8 cellular contexts compared by ENCODE assay signal in genomic region chr18:76349067-76349715, GRCh38.
DNase-seq lines count a peak whose midpoint lies in the region; ATAC-seq and TF ChIP-seq lines count a peak whose summit lies in the region.

No MANE protein-coding gene starts in this region.

- ATAC-seq in HG03175 (IDR thresholded peaks at IDR 0.05; ENCODE audit: unreplicated experiment) (peak; percentile 80), right lobe of liver (peak; percentile 68 to 84 (median 74))

- TF ChIP-seq CTCF in choroid plexus epithelial cell (conservative IDR thresholded peaks at IDR 0.05; ENCODE audit: low read depth, low read length), result peak; percentile 91
- TF ChIP-seq CTCF in right lobe of liver (IDR thresholded peaks at IDR 0.05), result peak; percentile 82 to 89 (median 85)

- TF ChIP-seq POLR2A in right lobe of liver (IDR thresholded peaks at IDR 0.05), result no peak

- DNase-seq in NK-92 (lab: John Stamatoyannopoulos, UW; ENCODE audit: unreplicated experiment) (peak; percentile 3), NCI-H345 treated with DMSO at 0.1 percent for 48 hours (lab: John Stamatoyannopoulos, UW; ENCODE audit: unreplicated experiment) (peak; percentile 71), choroid plexus epithelial cell (ENCODE audit: low read depth) (peak; percentile 82), right lobe of liver (peak in 2 of 3 donors; percentile 49 to 73)
- no peak for DNase-seq in NK-92 treated with Interleukin-12 subunit alpha and Interleukin-12 subunit beta, amount 100 ng/mL, for 24 hours (lab: John Stamatoyannopoulos, UW)
- DNase-seq in activated CD4-positive, alpha-beta T cell treated with anti-CD3 and anti-CD28 coated beads for 24 hours (ENCODE audit: low read depth in 2 of 2), result peak; percentile 50 to 52
- peak; percentile 12 to 51 (median 22) for DNase-seq in stimulated activated CD4-positive, alpha-beta T cell treated with anti-CD3 and anti-CD28 coated beads, TNF-alpha, amount 100 ng/mL, for 1 hour (ENCODE audit: low read depth in 3 of 3, low spot score in 1 of 3)

- peaks cover 0 to 16% (median 2%) of the 10 kb centered on the region in 4 donors for H3K4me1 ChIP-seq in right lobe of liver

- no peak overlapping the region for H3K27ac ChIP-seq in right lobe of liver

- no peaks in the 10 kb centered on the region for H3K36me3 ChIP-seq in right lobe of liver

- 7% methylated on average over 23 of the region's 29 CpGs for WGBS in right lobe of liver (ENCODE audit: insufficient coverage, low coverage, low lambda C conversion rate, missing lambda C conversion rate)

- peaks cover 0 to 2% (median 0%) of the 10 kb centered on the region in 4 donors for H3K9me3 ChIP-seq in right lobe of liver

- intact Hi-C loops in right lobe of liver (cut with DNase I), result no loop called here

- H3K27me3 ChIP-seq in right lobe of liver, result no peaks in the 10 kb centered on the region

- peak overlapping the region; percentile 22 for H3K4me3 ChIP-seq in choroid plexus epithelial cell (ENCODE audit: low read depth, low read length)
- H3K4me3 ChIP-seq in right lobe of liver, result peak overlapping the region in 2 of 3 donors; percentile 20 to 35
